10 cellular contexts compared by ENCODE assay signal in the genomic region with DNA sequence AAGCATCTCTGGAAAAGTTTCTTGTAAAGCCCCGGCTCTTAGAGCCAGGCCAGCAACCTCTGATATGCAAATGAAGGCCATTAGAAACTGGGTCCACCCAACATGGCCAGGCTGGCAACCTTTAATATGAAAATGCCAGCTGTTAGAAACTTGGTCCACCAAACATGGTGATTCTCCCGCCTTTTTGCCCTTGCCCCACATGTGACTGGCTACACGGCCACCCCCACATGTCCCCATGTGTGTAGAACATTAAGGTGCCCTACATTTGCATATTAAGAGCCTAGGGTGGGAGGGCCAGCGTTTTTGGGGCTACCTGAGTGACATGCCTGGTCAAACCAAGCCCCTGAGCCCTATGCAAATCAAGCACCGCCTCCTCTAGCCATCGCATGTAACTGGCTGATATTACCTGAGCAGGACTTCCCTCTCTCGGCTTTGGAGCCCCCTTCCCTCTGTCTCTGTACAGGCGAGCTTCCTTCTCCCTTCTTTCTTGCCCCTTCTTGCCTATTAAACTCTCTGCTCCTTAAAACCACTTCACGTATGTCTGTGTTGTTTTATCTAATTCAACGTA. TPM values are rescaled to one million over a fixed set of nuclear protein-coding genes. Genes with fewer than 3 reads are reported as not detected.
"Had no signal": no experiment of that assay in that cellular context is flagged by ENCODE, and none has a peak within 500 bp of the region (broad histone marks: within the 10 kb centered on the region; RNA-seq: fewer than 3 reads in every experiment).

No MANE protein-coding gene starts in this region.

- H3K9me3 ChIP-seq: HAP-1 had no signal

- H3K27ac Mint-ChIP-seq: HFFc6 had no signal

- H3K9me3 Mint-ChIP-seq: HFFc6 had no signal

- ATAC-seq: HCT116, K562 had no signal

- H3K4me1 ChIP-seq: HAP-1 had no signal

- H3K4me3 Mint-ChIP-seq: HFFc6 had no signal

- DNase-seq: GOT3, HFFc6, IMR-90, KG1 had no signal

- H3K4me3 ChIP-seq: HAP-1, K562 had no signal

- FAIRE-seq: H54, HTR-8/SVneo, K562 had no signal

- H3K36me3 ChIP-seq: HAP-1 had no signal

RNA-seq across cellular contexts. Expression of a gene that starts 39.0 kb away (rescaled TPM):
- total RNA-seq: HFFc6, HT-29, IMR-90 had no signal
- polyA plus RNA-seq: IMR-90 had no signal
